Comparison of ENCODE assay signal across 8 cellular contexts in genomic region chr18:46148810-46149209, GRCh38. TPM values are rescaled to one million over a fixed set of nuclear protein-coding genes. Genes with fewer than 3 reads are reported as not detected.
DNase-seq lines count a peak whose midpoint lies in the region; ATAC-seq and TF ChIP-seq lines count a peak whose summit lies in the region.

No MANE protein-coding gene starts in this region.

- in situ Hi-C loops in GM13976 (cut with MboI; ENCODE audit: low sequenced_read_pairs, unreplicated experiment) = loop anchor here (10.0 kb wide), 1 partner anchor 336 kb away; no protein-coding TSS in a partner anchor

- ATAC-seq in HG02610 (IDR thresholded peaks at IDR 0.05; ENCODE audit: unreplicated experiment) = no peak

- peak; percentile 63 for TF ChIP-seq CTCF in GM13976 (IDR thresholded peaks at IDR 0.05; ENCODE audit: borderline replicate concordance, control extremely low read depth, extremely low read depth, insufficient read depth, missing control alignments)
- TF ChIP-seq CTCF in WI38 (IDR thresholded peaks at IDR 0.05; ENCODE audit: low read depth, low read length) = peak; percentile 57; the same call in 1 of the 2 replicates

- peak; percentile 37 for DNase-seq in Ammon's horn (ENCODE audit: low spot score)
- peak; percentile 46 for DNase-seq in GM13976 (ENCODE audit: low spot score)
- DNase-seq in NCI-H2171 (lab: John Stamatoyannopoulos, UW) = peak; percentile 41
- peak; percentile 8 for DNase-seq in effector CD8-positive, alpha-beta T cell (lab: John Stamatoyannopoulos, UW)
- peak; percentile 56 to 59 for DNase-seq in lung microvascular endothelial cell (ENCODE audit: low read depth in 2 of 2)
- DNase-seq in HuH-7.5 (ENCODE audit: low spot score) = no peak

- H3K4me3 ChIP-seq in WI38 (ENCODE audit: low read depth, low read length) = no peak overlapping the region

RNA-seq across cellular contexts. Expression of gene HAUS1, which starts 44.6 kb away (rescaled TPM):
- total RNA-seq in lung microvascular endothelial cell = 26.4 and 33.1 TPM in 2 replicates

RNA-seq across cellular contexts. Expression of gene ATP5F1A, which starts 50.7 kb away (rescaled TPM):
- 421 and 463 TPM in 2 replicates for total RNA-seq in lung microvascular endothelial cell
